In the genomic region with DNA sequence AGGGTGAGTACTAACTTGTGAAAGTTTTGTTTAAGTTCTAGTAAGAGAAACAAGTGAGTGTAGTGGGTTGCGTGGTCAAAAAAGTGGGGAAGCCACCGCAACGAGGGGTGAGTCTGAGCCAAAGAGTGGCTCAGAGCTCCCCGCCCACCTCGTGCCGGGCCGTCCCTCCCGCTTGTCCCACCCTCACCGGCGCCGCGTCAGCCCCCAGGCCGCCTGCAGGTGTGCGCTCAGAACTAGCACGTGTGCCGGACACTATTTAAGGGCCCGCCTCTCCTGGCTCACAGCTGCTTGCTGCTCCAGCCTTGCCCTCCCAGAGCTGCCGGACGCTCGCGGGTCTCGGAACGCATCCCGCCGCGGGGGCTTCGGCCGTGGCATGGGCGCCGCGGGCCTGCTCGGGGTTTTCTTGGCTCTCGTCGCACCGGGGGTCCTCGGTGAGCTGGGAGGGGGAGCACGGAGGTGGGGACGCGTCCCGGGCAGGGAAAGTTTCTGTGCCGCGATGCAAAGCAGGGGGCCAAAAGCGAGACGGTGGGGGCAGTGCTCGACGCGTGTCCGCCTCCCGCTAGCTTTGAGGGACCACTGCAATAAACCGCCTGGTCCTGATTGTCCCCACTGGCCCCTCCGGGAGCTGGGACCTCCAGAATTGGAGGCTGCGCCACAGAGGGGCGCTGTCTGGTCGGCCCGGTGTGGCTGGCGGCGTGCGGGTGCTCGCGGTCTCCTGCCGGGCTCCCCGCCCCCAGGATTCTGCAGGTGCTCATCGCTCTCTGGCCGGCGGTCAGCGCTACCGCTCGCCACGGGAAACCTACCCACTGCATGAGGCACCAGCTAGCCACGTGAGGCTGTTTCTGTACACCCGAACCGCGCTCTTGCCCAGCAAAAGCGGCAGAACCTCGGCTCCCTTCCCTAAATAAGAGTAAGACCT, we compare ENCODE assay signal across 8 cellular contexts. TPM values are rescaled to one million over a fixed set of nuclear protein-coding genes. Genes with fewer than 3 reads are reported as not detected.
DNase-seq lines count a peak whose midpoint lies in the region; ATAC-seq, FAIRE-seq and TF ChIP-seq lines count a peak whose summit lies in the region.

A gene (plus strand): TSS at position 283 of the 919 bp plus-strand sequence. CDS start 91 bp downstream, at position 374.

- H3K27me3 ChIP-seq in RWPE2 (ENCODE audit: insufficient read depth, poor library complexity, severe bottlenecking) (peaks cover 87% of the 10 kb centered on the region), astrocyte (ENCODE audit: insufficient read depth, low read length) (peaks cover 56% of the 10 kb centered on the region)

- H3K9me3 Mint-ChIP-seq in astrocyte (ENCODE audit: unreplicated experiment) (no peaks in the 10 kb centered on the region), immature natural killer cell (no peaks in the 10 kb centered on the region)

- H3K27ac Mint-ChIP-seq in astrocyte (ENCODE audit: unreplicated experiment) (no peak within 1 kb of the TSS), immature natural killer cell (no peak within 1 kb of the TSS)

- no peaks in the 10 kb centered on the region for H3K79me2 ChIP-seq in astrocyte (ENCODE audit: insufficient read depth, low read length)

- H3K4me3 Mint-ChIP-seq in astrocyte (ENCODE audit: unreplicated experiment) = peak within 1 kb of the TSS; percentile 43
- H3K4me3 Mint-ChIP-seq in immature natural killer cell = peak within 1 kb of the TSS; percentile 40 to 67 (median 56)

- H3K4me1 Mint-ChIP-seq in astrocyte (ENCODE audit: low read depth, unreplicated experiment) (no peaks in the 10 kb centered on the region), immature natural killer cell (peaks cover 7 to 13% of the 10 kb centered on the region in 2 donors)

- peak within 1 kb of the TSS; percentile 32 for H2AFZ ChIP-seq in astrocyte (ENCODE audit: low read depth, low read length)

- H3K9ac ChIP-seq in astrocyte (ENCODE audit: low read length) = no peak within 1 kb of the TSS

- no peak for TF ChIP-seq CTCF in RWPE2 (IDR thresholded peaks at IDR 0.05; ENCODE audit: poor library complexity, severe bottlenecking)
- no peak for TF ChIP-seq CTCF in astrocyte (IDR thresholded peaks at IDR 0.05; ENCODE audit: insufficient read depth, low read depth, low read length)

- H3K27ac ChIP-seq in RWPE2 (ENCODE audit: poor library complexity, severe bottlenecking) = no peak within 1 kb of the TSS
- H3K27ac ChIP-seq in astrocyte (ENCODE audit: low read depth, low read length) = no peak within 1 kb of the TSS

- no peaks in the 10 kb centered on the region for H3K36me3 ChIP-seq in RWPE2 (ENCODE audit: low read depth)
- H3K36me3 ChIP-seq in astrocyte (ENCODE audit: insufficient read depth, low read length) = no peaks in the 10 kb centered on the region

- ATAC-seq in GM18907 (IDR thresholded peaks at IDR 0.05; ENCODE audit: unreplicated experiment) (peak; percentile 78), HG03135 (IDR thresholded peaks at IDR 0.05; ENCODE audit: unreplicated experiment) (peak; percentile 75), RWPE2 (ENCODE audit: low read depth) (peak; percentile 88)

- H3K36me3 Mint-ChIP-seq in astrocyte (ENCODE audit: low read depth, unreplicated experiment) = no peaks in the 10 kb centered on the region
- no peaks in the 10 kb centered on the region for H3K36me3 Mint-ChIP-seq in immature natural killer cell

- H3K4me2 ChIP-seq in astrocyte (ENCODE audit: low read length) = peak within 1 kb of the TSS; percentile 75

- no peak for FAIRE-seq in astrocyte (lab: Jason Lieb, UNC)

- DNase-seq in ACHN (peak; percentile 23), RWPE2 (ENCODE audit: low spot score) (peak; percentile 47), astrocyte (ENCODE audit: low read depth) (no peak), immature natural killer cell (peak; percentile 17 to 28 (median 24)), cerebellar nuclear complex (lab: John Stamatoyannopoulos, UW) (no peak)
- peak; percentile 25 to 39 (median 28) for DNase-seq in stimulated activated CD4-positive, alpha-beta T cell treated with anti-CD3 and anti-CD28 coated beads, Interleukin-12 subunit alpha, Interleukin-12 subunit beta, amount 100 ng/mL, for 48 hours (ENCODE audit: low read depth in 2 of 3, low spot score in 1 of 3)

- in situ Hi-C loops in ACHN (cut with HindIII; ENCODE audit: low pct_ligation_motif_present, low pct_unique_long_range_greater_than_20kb, low sequenced_read_pairs) = no loop called here

- peaks cover 3% of the 10 kb centered on the region for H3K4me1 ChIP-seq in RWPE2 (ENCODE audit: insufficient read depth, poor library complexity, severe bottlenecking)
- H3K4me1 ChIP-seq in astrocyte (ENCODE audit: insufficient read depth, low read length) = peaks cover 4% of the 10 kb centered on the region

- H3K27me3 Mint-ChIP-seq in astrocyte (ENCODE audit: low read depth, unreplicated experiment) (peaks cover 46% of the 10 kb centered on the region), immature natural killer cell (ENCODE audit: low read depth in 3 of 3) (peaks cover 9 to 14% (median 14%) of the 10 kb centered on the region in 3 donors)

- no peaks in the 10 kb centered on the region for H3K9me3 ChIP-seq in RWPE2 (ENCODE audit: severe bottlenecking)
- H3K9me3 ChIP-seq in astrocyte (ENCODE audit: insufficient read depth, low read depth, low read length) = no peaks in the 10 kb centered on the region

- peak within 1 kb of the TSS; percentile 6 for H3K4me3 ChIP-seq in RWPE2 (ENCODE audit: severe bottlenecking)
- peak within 1 kb of the TSS; percentile 9 for H3K4me3 ChIP-seq in astrocyte (ENCODE audit: insufficient read depth, low read depth, low read length)

- H4K20me1 ChIP-seq in astrocyte (ENCODE audit: insufficient read depth, low read length) = no peaks in the 10 kb centered on the region

RNA-seq across cellular contexts. Expression of the gene that starts here (rescaled TPM):
- 0.07 and 0.09 TPM in 2 replicates for total RNA-seq in astrocyte
- not detected for polyA plus RNA-seq in immature natural killer cell

Comparison
In these comparisons a context has a peak if more than half of its experiments do, and no peak if none do; other contexts are left out.
1. Peak in DNase-seq in immature natural killer cell; RNA of the gene not detected or under 1 TPM.
2. DNase-seq: peak in ACHN (single experiment), RWPE2 (single experiment) and stimulated activated CD4-positive, alpha-beta T cell treated with anti-CD3 and anti-CD28 coated beads, Interleukin-12 subunit alpha, Interleukin-12 subunit beta, amount 100 ng/mL, for 48 hours (3 of 3); none in astrocyte (single experiment) and cerebellar nuclear complex (0 of 2).
3. Peak in every context shown above with its lines, with median percentiles within 50 percentile points of each other: ATAC-seq.